In genomic region chr16:11604296-11604695, GRCh38 we compare ENCODE assay signal across 8 cellular contexts. TPM values are rescaled to one million over a fixed set of nuclear protein-coding genes. Genes with fewer than 3 reads are reported as not detected.
DNase-seq lines count a peak whose midpoint lies in the region; ATAC-seq and TF ChIP-seq lines count a peak whose summit lies in the region.
"Not testable (repeated sequence)": the region's sequence is repeated elsewhere in the genome, so short reads cannot be mapped to it uniquely, and the experiment has no call there.

No MANE protein-coding gene starts in this region.

- peak overlapping the region in 3 of 11 experiments; percentile 9 to 62 (median 41); a peak in 5 of 22 replicates for H3K27ac ChIP-seq in BLaER1 treated with 17β-estradiol and CSF1 and Interleukin-3, amounts not matched to agents 10 nM and 100 nM
- H3K27ac ChIP-seq in Peyer's patch = peak overlapping the region in 3 of 4 donors; percentile 19 to 67 (median 49)
- peak overlapping the region; percentile 21 to 57 for H3K27ac ChIP-seq in coronary artery
- H3K27ac ChIP-seq in left ventricle myocardium inferior (replicated peaks) = peak overlapping the region; percentile 64
- peak overlapping the region in 2 of 3 donors; percentile 15 to 29 for H3K27ac ChIP-seq in right lobe of liver
- peak overlapping the region; percentile 31 for H3K27ac ChIP-seq in stomach smooth muscle (ENCODE audit: low read length)
- peak overlapping the region; percentile 50 to 78 for H3K27ac ChIP-seq in uterus

- not testable (repeated sequence) for H4K20me1 ChIP-seq in BLaER1 treated with 17β-estradiol and CSF1 and Interleukin-3, amounts not matched to agents 10 nM and 100 nM

- H3K27me3 Mint-ChIP-seq in osteocyte (ENCODE audit: unreplicated experiment) = not testable (repeated sequence)

- peaks cover 54 to 95% (median 79%) of the 10 kb centered on the region in 10 experiments for H3K4me1 ChIP-seq in BLaER1 treated with 17β-estradiol and CSF1 and Interleukin-3, amounts not matched to agents 10 nM and 100 nM
- H3K4me1 ChIP-seq in Peyer's patch = peaks cover 0 to 16% (median 0%) of the 10 kb centered on the region in 4 donors
- peaks cover 10% of the 10 kb centered on the region for H3K4me1 ChIP-seq in left ventricle myocardium inferior
- H3K4me1 ChIP-seq in right lobe of liver; stomach smooth muscle (ENCODE audit: control insufficient read depth, insufficient read depth, low read length); uterus: not testable (repeated sequence)

- TF ChIP-seq CTCF in Peyer's patch (IDR thresholded peaks at IDR 0.05); coronary artery (IDR thresholded peaks at IDR 0.05); left ventricle myocardium inferior (IDR thresholded peaks at IDR 0.05; ENCODE audit: borderline replicate concordance); right lobe of liver (IDR thresholded peaks at IDR 0.05); osteocyte (IDR thresholded peaks at IDR 0.05); uterus (IDR thresholded peaks at IDR 0.05): not testable (repeated sequence)

- WGBS in right lobe of liver (ENCODE audit: insufficient coverage, low coverage, low lambda C conversion rate, missing lambda C conversion rate) = 76% methylated on average over 4 of the region's 4 CpGs

- peak overlapping the region in 9 of 11 experiments; percentile 36 to 84 (median 65); a peak in 16 of 22 replicates for H3K4me2 ChIP-seq in BLaER1 treated with 17β-estradiol and CSF1 and Interleukin-3, amounts not matched to agents 10 nM and 100 nM

- H3K4me3 ChIP-seq in BLaER1 treated with 17β-estradiol and CSF1 and Interleukin-3, amounts not matched to agents 10 nM and 100 nM; Peyer's patch; coronary artery; left ventricle myocardium inferior; right lobe of liver; stomach smooth muscle (ENCODE audit: low read length in 2 of 2); uterus: not testable (repeated sequence)

- ATAC-seq in right lobe of liver = not testable (repeated sequence)

- H3K9me3 Mint-ChIP-seq in osteocyte (ENCODE audit: unreplicated experiment) = not testable (repeated sequence)

- intact Hi-C loops in left ventricle myocardium inferior (cut with micrococcal nuclease); right lobe of liver (cut with DNase I); uterus (cut with DNase I; ENCODE audit: low total_unique reads): not testable (repeated sequence)

- not testable (repeated sequence) for TF ChIP-seq POLR2A in Peyer's patch (IDR thresholded peaks at IDR 0.05); right lobe of liver (IDR thresholded peaks at IDR 0.05); uterus (IDR thresholded peaks at IDR 0.05)

- peak overlapping the region; percentile 89 for H3K27ac Mint-ChIP-seq in osteocyte (ENCODE audit: unreplicated experiment)

- H3K4me1 Mint-ChIP-seq in osteocyte (ENCODE audit: unreplicated experiment) = peaks cover 53% of the 10 kb centered on the region

- H3K36me3 ChIP-seq in BLaER1 treated with 17β-estradiol and CSF1 and Interleukin-3, amounts not matched to agents 10 nM and 100 nM; Peyer's patch; left ventricle myocardium inferior; right lobe of liver; stomach smooth muscle (ENCODE audit: control insufficient read depth in 2 of 2, insufficient read depth in 2 of 2, low read length in 2 of 2); uterus: not testable (repeated sequence)

- not testable (repeated sequence) for H3K27me3 ChIP-seq in BLaER1 treated with 17β-estradiol and CSF1 and Interleukin-3, amounts not matched to agents 10 nM and 100 nM; Peyer's patch; left ventricle myocardium inferior (ENCODE audit: low read depth); right lobe of liver; stomach smooth muscle (ENCODE audit: control insufficient read depth in 1 of 2, insufficient read depth in 2 of 2, low read length in 2 of 2); uterus

- H3K36me3 Mint-ChIP-seq in osteocyte (ENCODE audit: unreplicated experiment) = not testable (repeated sequence)

- not testable (repeated sequence) for H3K9me3 ChIP-seq in BLaER1 treated with 17β-estradiol and CSF1 and Interleukin-3, amounts not matched to agents 10 nM and 100 nM (replicated peaks in 1 of 11); Peyer's patch; left ventricle myocardium inferior (replicated peaks); right lobe of liver; stomach smooth muscle (ENCODE audit: control insufficient read depth in 2 of 2, low read length in 2 of 2); uterus

- not testable (repeated sequence) for H3K4me3 Mint-ChIP-seq in osteocyte (ENCODE audit: unreplicated experiment)

- DNase-seq in Peyer's patch; coronary artery (ENCODE audit: low spot score); left ventricle myocardium inferior; osteocyte (ENCODE audit: extremely low spot score, unreplicated experiment); uterus: not testable (repeated sequence)
- DNase-seq in right lobe of liver = peak in 1 of 3 donors; percentile 13

- not testable (repeated sequence) for H3K9ac ChIP-seq in BLaER1 treated with 17β-estradiol and CSF1 and Interleukin-3, amounts not matched to agents 10 nM and 100 nM; stomach smooth muscle (ENCODE audit: low read length in 2 of 2)

RNA-seq across cellular contexts. Expression of gene LITAF, which starts 17.6 kb away (rescaled TPM):
- total RNA-seq in Peyer's patch = 10 to 100 TPM; 20.1 to 56.9 (median 32.3) TPM
- total RNA-seq in left ventricle myocardium inferior = 55.6 TPM
- total RNA-seq in right lobe of liver = 100 to 1,000 TPM in 1 of 6 experiments, 10 to 100 TPM in 5; 43.7 to 148 (median 59.1) TPM
- 179 and 189 TPM in 2 replicates for total RNA-seq in osteocyte
- total RNA-seq in uterus = 100 to 1,000 TPM in 1 of 4 donors, 10 to 100 TPM in 3; 46.9 to 163 (median 73.2) TPM
